Comparison of ENCODE assay signal across 21 cellular contexts in the genomic region with DNA sequence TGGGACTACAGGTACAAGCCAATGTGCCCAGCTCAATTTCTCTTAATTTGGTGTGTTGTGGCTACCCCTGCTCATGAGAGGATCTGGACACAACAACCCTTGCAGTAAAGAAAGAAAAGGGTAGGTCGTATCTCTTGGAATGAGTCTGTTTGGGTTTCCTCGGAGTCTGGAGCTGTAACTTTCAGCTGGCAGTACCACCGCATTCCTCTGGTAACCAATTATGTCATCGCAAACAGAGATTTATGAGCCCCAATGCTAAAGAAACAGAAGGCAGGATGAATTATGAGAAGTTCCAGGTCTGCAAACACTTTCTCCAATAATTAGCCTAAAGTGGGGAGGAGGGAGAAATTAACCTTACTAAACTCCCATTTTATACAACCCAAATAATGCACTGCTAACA.
A peak's percentile ranks its signal among the peaks of the same experiment; 100 is the strongest.
DNase-seq lines count a peak whose midpoint lies in the region; ATAC-seq and TF ChIP-seq lines count a peak whose summit lies in the region.
"Had no signal": no experiment of that assay in that cellular context is flagged by ENCODE, and none has a peak within 500 bp of the region (broad histone marks: within the 10 kb centered on the region; RNA-seq: fewer than 3 reads in every experiment).

No MANE protein-coding gene starts in this region.

- peaks cover 6% of the 10 kb centered on the region for H3K4me1 ChIP-seq in hepatocyte (ENCODE audit: insufficient read depth)
- peaks cover 13 to 37% of the 10 kb centered on the region in 2 donors for H3K4me1 ChIP-seq in thoracic aorta (ENCODE audit: control insufficient read depth in 1 of 2, low read depth in 2 of 2)
- H3K4me1 ChIP-seq: esophagus squamous epithelium, neural progenitor cell had no signal

- peak overlapping the region; percentile 41 for H3K4me2 ChIP-seq in hepatocyte
- H3K4me2 ChIP-seq: neural progenitor cell had no signal

- H3K27me3 ChIP-seq in hepatocyte = no peaks in the 10 kb centered on the region
- no peaks in the 10 kb centered on the region for H3K27me3 ChIP-seq in thoracic aorta (replicated peaks; ENCODE audit: insufficient read depth)
- H3K27me3 ChIP-seq in CD4-positive, alpha-beta T cell (ENCODE audit: control insufficient read depth, insufficient read depth, low read length) = no peaks in the 10 kb centered on the region
- H3K27me3 ChIP-seq: ascending aorta, neural progenitor cell had no signal

- H3K36me3 ChIP-seq in hepatocyte (replicated peaks; ENCODE audit: insufficient read depth, low read depth) = no peaks in the 10 kb centered on the region
- no peaks in the 10 kb centered on the region for H3K36me3 ChIP-seq in thoracic aorta
- H3K36me3 ChIP-seq: ascending aorta, esophagus squamous epithelium, HAP-1, neural progenitor cell had no signal

- H3K4me3 Mint-ChIP-seq in CD4-positive, alpha-beta T cell = no peak overlapping the region
- H3K4me3 Mint-ChIP-seq: activated naive CD4-positive, alpha-beta T cell treated with anti-CD3 and anti-CD28 coated beads, Interleukin-2, amount 50 U/mL, for 24 hours; effector memory CD8-positive, alpha-beta T cell; neural progenitor cell had no signal

- no peaks in the 10 kb centered on the region for H3K9me3 ChIP-seq in hepatocyte (ENCODE audit: low read depth)
- no peaks in the 10 kb centered on the region for H3K9me3 ChIP-seq in thoracic aorta
- no peaks in the 10 kb centered on the region for H3K9me3 ChIP-seq in CD4-positive, alpha-beta T cell (ENCODE audit: control insufficient read depth, low read length)
- H3K9me3 ChIP-seq: ascending aorta, esophagus squamous epithelium, HAP-1 had no signal

- H3K9me2 ChIP-seq in hepatocyte (replicated peaks; ENCODE audit: insufficient read depth) = no peaks in the 10 kb centered on the region

- WGBS in hepatocyte (ENCODE audit: low lambda C conversion rate, missing lambda C conversion rate) = 14% methylated on average over 4 of the region's 4 CpGs

- H3K79me2 ChIP-seq in hepatocyte = no peaks in the 10 kb centered on the region

- H3K27ac ChIP-seq in hepatocyte (no peak overlapping the region), thoracic aorta (peak overlapping the region; percentile 10 to 20)
- no peak overlapping the region for H3K27ac ChIP-seq in CD4-positive, alpha-beta T cell (ENCODE audit: low read depth, low read length)
- H3K27ac ChIP-seq: esophagus squamous epithelium, neural progenitor cell had no signal

- DNase-seq in EL = peak; percentile 46
- DNase-seq in RPMI7951 (ENCODE audit: low read depth) = peak; percentile 55
- no peak for DNase-seq in hepatocyte (ENCODE audit: low spot score)
- no peak for DNase-seq in thoracic aorta (ENCODE audit: low spot score)
- no peak for DNase-seq in CD4-positive, alpha-beta T cell
- DNase-seq in activated CD4-positive, alpha-beta T cell treated with anti-CD3 and anti-CD28 coated beads, Interleukin-2, amount 50 U/mL, for 48 hours = no peak
- DNase-seq: activated CD4-positive, alpha-beta T cell treated with anti-CD3 and anti-CD28 coated beads for 4 hours; cerebellar nuclear complex; effector memory CD8-positive, alpha-beta T cell; esophagus squamous epithelium; glutamatergic neuron; Karpas-422; left ventricle myocardium superior; NCI-H1105 treated with DMSO at 0.1 percent for 48 hours; NCI-H526; stimulated activated CD4-positive, alpha-beta T cell treated with anti-CD3 and anti-CD28 coated beads, Interleukin-12 subunit alpha, Interleukin-12 subunit beta, amount 100 ng/mL, for 4 hours had no signal

- POLR2A ChIA-PET in CD4-positive, alpha-beta T cell (lab: Charles Lee) = no interaction called here

- H3K27ac Mint-ChIP-seq in CD4-positive, alpha-beta T cell = no peak overlapping the region
- H3K27ac Mint-ChIP-seq: activated naive CD4-positive, alpha-beta T cell treated with anti-CD3 and anti-CD28 coated beads, Interleukin-2, amount 50 U/mL, for 24 hours; effector memory CD8-positive, alpha-beta T cell; neural progenitor cell had no signal

- CTCF ChIA-PET in CD4-positive, alpha-beta T cell (lab: Charles Lee) = no interaction called here

- no peak for ATAC-seq in thoracic aorta (ENCODE audit: insufficient number of reproducible peaks, low FRiP score, low read depth)
- no peak for ATAC-seq in GM21717 (IDR thresholded peaks at IDR 0.05; ENCODE audit: unreplicated experiment)
- ATAC-seq in CD4-positive, alpha-beta T cell (ENCODE audit: poor library complexity) = no peak
- ATAC-seq: effector memory CD8-positive, alpha-beta T cell; left ventricle myocardium superior had no signal

- no peaks in the 10 kb centered on the region for H3K9me3 Mint-ChIP-seq in CD4-positive, alpha-beta T cell
- H3K9me3 Mint-ChIP-seq: activated naive CD4-positive, alpha-beta T cell treated with anti-CD3 and anti-CD28 coated beads, Interleukin-2, amount 50 U/mL, for 24 hours had no signal

- H4K20me1 ChIP-seq in hepatocyte (ENCODE audit: insufficient read depth, poor library complexity, severe bottlenecking) = no peaks in the 10 kb centered on the region

- TF ChIP-seq CTCF in hepatocyte (IDR thresholded peaks at IDR 0.05; ENCODE audit: poor library complexity) (no peak), thoracic aorta (IDR thresholded peaks at IDR 0.05) (no peak)
- no peak for TF ChIP-seq CTCF in CD4-positive, alpha-beta T cell (IDR thresholded peaks at IDR 0.05)

- H2AFZ ChIP-seq in hepatocyte = no peak overlapping the region

- H3K27me3 Mint-ChIP-seq in CD4-positive, alpha-beta T cell = peaks cover 41% of the 10 kb centered on the region

- no peak overlapping the region for H3K4me3 ChIP-seq in hepatocyte
- H3K4me3 ChIP-seq in thoracic aorta = peak overlapping the region; percentile 44
- H3K4me3 ChIP-seq: esophagus squamous epithelium, HAP-1, neural progenitor cell had no signal

- H3K4me1 Mint-ChIP-seq in CD4-positive, alpha-beta T cell (ENCODE audit: low read depth) = no peaks in the 10 kb centered on the region
- H3K4me1 Mint-ChIP-seq: activated naive CD4-positive, alpha-beta T cell treated with anti-CD3 and anti-CD28 coated beads, Interleukin-2, amount 50 U/mL, for 24 hours had no signal

- no peaks in the 10 kb centered on the region for H3K36me3 Mint-ChIP-seq in CD4-positive, alpha-beta T cell (ENCODE audit: low read depth)
- H3K36me3 Mint-ChIP-seq: activated naive CD4-positive, alpha-beta T cell treated with anti-CD3 and anti-CD28 coated beads, Interleukin-2, amount 50 U/mL, for 24 hours; neural progenitor cell had no signal

- intact Hi-C loops in CD4-positive, alpha-beta T cell (cut with DNase I, micrococcal nuclease) = no loop called here

Comparison
In these comparisons a context has a peak if more than half of its experiments do, and no peak if none do; other contexts are left out.
1. DNase-seq: peak in EL (single experiment) and RPMI7951 (single experiment); none in hepatocyte (single experiment), thoracic aorta (single experiment), CD4-positive, alpha-beta T cell (0 of 10) and activated CD4-positive, alpha-beta T cell treated with anti-CD3 and anti-CD28 coated beads, Interleukin-2, amount 50 U/mL, for 48 hours (0 of 2).
2. H3K27ac ChIP-seq: peak in thoracic aorta (2 of 2); none in hepatocyte (single experiment) and CD4-positive, alpha-beta T cell (single experiment).